Comparison of ENCODE assay signal across 19 cellular contexts in genomic region chr3:16839271-16840110, GRCh38. TPM values are rescaled to one million over a fixed set of nuclear protein-coding genes. Genes with fewer than 3 reads are reported as not detected.
DNase-seq lines count a peak whose midpoint lies in the region; ATAC-seq and TF ChIP-seq lines count a peak whose summit lies in the region.
"Had no signal": no experiment of that assay in that cellular context is flagged by ENCODE, and none has a peak within 500 bp of the region (broad histone marks: within the 10 kb centered on the region; RNA-seq: fewer than 3 reads in every experiment).

No MANE protein-coding gene starts in this region.

- H4K8ac ChIP-seq in trophoblast cell (ENCODE audit: low read depth, low read length), result no peak overlapping the region

- intact Hi-C loops in heart left ventricle (cut with DNase I), result loop anchor here in 2 of 10 donors (5.0 kb wide), 1 partner anchor 43 kb away; the partner anchor contains the start of gene PLCL2 (in 2 of the 2)
- intact Hi-C loops in cardiac septum (cut with DNase I), result loop anchor here (10.0 kb wide), 1 partner anchor 395 kb away; no protein-coding TSS in a partner anchor

- H3K9me3 Mint-ChIP-seq in nephron progenitor cell, result no peaks in the 10 kb centered on the region
- H3K9me3 Mint-ChIP-seq: activated naive CD4-positive, alpha-beta T cell treated with anti-CD3 and anti-CD28 coated beads for 36 hours had no signal

- DNase-seq in heart left ventricle (no peak), cardiac septum (ENCODE audit: low spot score) (no peak), HuH-7 (ENCODE audit: low spot score) (peak; percentile 11), T-helper 17 cell (no peak), trophoblast cell (no peak), AG20443 (ENCODE audit: low spot score) (no peak), nephron progenitor cell (no peak)
- DNase-seq: activated naive CD4-positive, alpha-beta T cell treated with anti-CD3 and anti-CD28 coated beads for 36 hours; activated T-cell treated with anti-CD3 and anti-CD28 coated beads, Interleukin-2, amount 50 U/mL, for 48 hours; amniotic stem cell; Caco-2; left lung; NCI-H187; NCI-H345; stimulated activated CD4-positive, alpha-beta T cell treated with anti-CD3 and anti-CD28 coated beads, Interleukin-1b, Interleukin-23, amount 100 ng/mL, for 48 hours had no signal

- H3K79me2 ChIP-seq in trophoblast cell (ENCODE audit: control insufficient read depth, insufficient read depth, low read length, poor library complexity), result peaks cover 2% of the 10 kb centered on the region

- TF ChIP-seq POLR2A in heart left ventricle (IDR thresholded peaks at IDR 0.05), result no peak

- no peak overlapping the region for H3K14ac ChIP-seq in trophoblast cell (ENCODE audit: low read length)

- H2BK5ac ChIP-seq in trophoblast cell (ENCODE audit: low read depth, low read length, poor library complexity), result no peak overlapping the region

- H3K36me3 Mint-ChIP-seq in T-helper 17 cell (ENCODE audit: low read depth) (no peaks in the 10 kb centered on the region), nephron progenitor cell (ENCODE audit: low read depth) (no peaks in the 10 kb centered on the region)

- H4K91ac ChIP-seq in trophoblast cell (ENCODE audit: low read depth, low read length), result no peak overlapping the region

- H3K4me3 ChIP-seq in heart left ventricle, result peak overlapping the region in 1 of 12 donors; percentile 17
- H3K4me3 ChIP-seq in trophoblast cell (ENCODE audit: low read depth, low read length), result no peak overlapping the region
- H3K4me3 ChIP-seq: BLaER1, cardiac muscle cell, left lung, skin epidermis had no signal

- no peak for ATAC-seq in heart left ventricle
- no peak for ATAC-seq in T-helper 17 cell
- ATAC-seq in HG03139 (IDR thresholded peaks at IDR 0.05; ENCODE audit: unreplicated experiment), result no peak
- ATAC-seq: left lung had no signal

- H3K27ac Mint-ChIP-seq in T-helper 17 cell (peak overlapping the region; percentile 63), nephron progenitor cell (no peak overlapping the region)
- H3K27ac Mint-ChIP-seq: activated naive CD4-positive, alpha-beta T cell treated with anti-CD3 and anti-CD28 coated beads for 36 hours had no signal

- no peak overlapping the region for H3K18ac ChIP-seq in trophoblast cell (ENCODE audit: low read length)

- H3K23ac ChIP-seq in trophoblast cell (ENCODE audit: low read length), result no peak overlapping the region

- peaks cover 6% of the 10 kb centered on the region for H3K79me1 ChIP-seq in trophoblast cell (ENCODE audit: low read length)

- H3K4me2 ChIP-seq in trophoblast cell (ENCODE audit: low read length), result no peak overlapping the region

- H3K4ac ChIP-seq in trophoblast cell (ENCODE audit: low read depth, low read length), result no peak overlapping the region

- H3K4me1 Mint-ChIP-seq in T-helper 17 cell (peaks cover 40% of the 10 kb centered on the region), nephron progenitor cell (peaks cover 16% of the 10 kb centered on the region)

- H2BK12ac ChIP-seq in trophoblast cell (ENCODE audit: low read length), result peak overlapping the region; percentile 18

- no peaks in the 10 kb centered on the region for H3K36me3 ChIP-seq in heart left ventricle
- no peaks in the 10 kb centered on the region for H3K36me3 ChIP-seq in trophoblast cell (ENCODE audit: control insufficient read depth in 1 of 2, insufficient read depth in 2 of 2, low read length in 2 of 2)
- H3K36me3 ChIP-seq: BLaER1, cardiac muscle cell, left lung had no signal

- no peak overlapping the region for H2AFZ ChIP-seq in trophoblast cell (ENCODE audit: insufficient read depth, low read length, poor library complexity)

- no peak overlapping the region for H2AK5ac ChIP-seq in trophoblast cell (ENCODE audit: low read length)

- no peak for TF ChIP-seq CTCF in heart left ventricle (IDR thresholded peaks at IDR 0.05)
- no peak for TF ChIP-seq CTCF in nephron progenitor cell (IDR thresholded peaks at IDR 0.05)

- H4K12ac ChIP-seq in trophoblast cell (ENCODE audit: low read depth, low read length), result no peak overlapping the region

- 67 to 81% (median 75%) methylated on average over 10 of the region's 10 CpGs for WGBS in heart left ventricle, 4 donors
- no CpG with 5 or more reads among the region's 10 CpGs for WGBS in trophoblast cell (ENCODE audit: extremely low coverage, insufficient coverage, insufficient read length)

- no peak overlapping the region for H2BK120ac ChIP-seq in trophoblast cell (ENCODE audit: insufficient read depth, low read length, poor library complexity)

- H3K4me3 Mint-ChIP-seq in T-helper 17 cell (no peak overlapping the region), nephron progenitor cell (no peak overlapping the region)
- H3K4me3 Mint-ChIP-seq: activated naive CD4-positive, alpha-beta T cell treated with anti-CD3 and anti-CD28 coated beads for 36 hours had no signal

- H3K27me3 ChIP-seq in heart left ventricle, result no peaks in the 10 kb centered on the region
- no peaks in the 10 kb centered on the region for H3K27me3 ChIP-seq in trophoblast cell (ENCODE audit: insufficient read depth, low read length)
- H3K27me3 ChIP-seq: BLaER1, cardiac muscle cell, left lung had no signal

- H3K27me3 Mint-ChIP-seq in T-helper 17 cell (no peaks in the 10 kb centered on the region), nephron progenitor cell (ENCODE audit: low read depth, poor library complexity) (peaks cover 8% of the 10 kb centered on the region)

- peaks cover 0 to 50% (median 11%) of the 10 kb centered on the region in 12 donors for H3K4me1 ChIP-seq in heart left ventricle
- peaks cover 7 to 9% of the 10 kb centered on the region in 2 experiments for H3K4me1 ChIP-seq in trophoblast cell (ENCODE audit: control insufficient read depth in 1 of 2, insufficient read depth in 2 of 2, low read length in 2 of 2)
- H3K4me1 ChIP-seq: Caco-2 had no signal

- H3K27ac ChIP-seq in heart left ventricle (peak overlapping the region in 10 of 12 donors; percentile 29 to 79 (median 64)), trophoblast cell (ENCODE audit: low read depth, low read length) (no peak overlapping the region)
- H3K27ac ChIP-seq: BLaER1, cardiac muscle cell, left lung, skin epidermis had no signal

- no peak overlapping the region for H3K9ac ChIP-seq in trophoblast cell (ENCODE audit: low read length)
- H3K9ac ChIP-seq: BLaER1 had no signal

- H3K9me3 ChIP-seq in heart left ventricle (no peaks in the 10 kb centered on the region), T-helper 17 cell (ENCODE audit: control insufficient read depth, low read length, poor library complexity, severe bottlenecking) (no peaks in the 10 kb centered on the region), trophoblast cell (ENCODE audit: insufficient read depth, low read depth, low read length) (no peaks in the 10 kb centered on the region)
- H3K9me3 ChIP-seq: BLaER1, Caco-2, left lung had no signal

RNA-seq across cellular contexts. Expression of gene PLCL2, which starts 45.3 kb away (rescaled TPM):
- total RNA-seq in heart left ventricle (10 to 100 TPM; 47.1 to 80.9 (median 54.7) TPM), cardiac septum (27.0 TPM), T-helper 17 cell (10 to 100 TPM; 53.5 to 55.3 TPM)
- 10 to 100 TPM; 10.4 to 21.1 TPM for polyA plus RNA-seq in heart left ventricle
- polyA plus RNA-seq in trophoblast cell (2013), result 5.8 and 5.9 TPM in 2 replicates
